16 cellular contexts compared by ENCODE assay signal in genomic region chr17:46202482-46202881, GRCh38. TPM values are rescaled to one million over a fixed set of nuclear protein-coding genes. Genes with fewer than 3 reads are reported as not detected.
DNase-seq lines count a peak whose midpoint lies in the region; ATAC-seq and TF ChIP-seq lines count a peak whose summit lies in the region.
"Had no signal": no experiment of that assay in that cellular context is flagged by ENCODE, and none has a peak within 500 bp of the region (broad histone marks: within the 10 kb centered on the region; RNA-seq: fewer than 3 reads in every experiment).

No MANE protein-coding gene starts in this region.

- H3K79me2 ChIP-seq in SK-N-SH (ENCODE audit: insufficient read depth): peaks cover 97% of the 10 kb centered on the region

- no peaks in the 10 kb centered on the region for H3K27me3 ChIP-seq in SK-N-SH (ENCODE audit: insufficient read depth)
- no peaks in the 10 kb centered on the region for H3K27me3 ChIP-seq in body of pancreas
- no peaks in the 10 kb centered on the region for H3K27me3 ChIP-seq in right lobe of liver
- no peaks in the 10 kb centered on the region for H3K27me3 ChIP-seq in transverse colon
- H3K27me3 ChIP-seq: BLaER1 had no signal

- intact Hi-C loops in body of pancreas (cut with DNase I) (no loop called here), right lobe of liver (cut with DNase I) (no loop called here), transverse colon (cut with DNase I; ENCODE audit: low total_unique reads) (no loop called here)

- H2AFZ ChIP-seq in SK-N-SH (ENCODE audit: low read depth): no peak overlapping the region

- no peak for ATAC-seq in SK-N-SH treated with all-trans-retinoic acid at 6 μM for 48 hours
- peak; percentile 42 for ATAC-seq in body of pancreas
- peak; percentile 40 to 70 (median 47) for ATAC-seq in right lobe of liver
- ATAC-seq in GM18505 (IDR thresholded peaks at IDR 0.05; ENCODE audit: unreplicated experiment): no peak

- no peak overlapping the region for H3K9ac ChIP-seq in SK-N-SH
- H3K9ac ChIP-seq: BLaER1 had no signal

- no peak for DNase-seq in SK-N-SH
- DNase-seq in body of pancreas: no peak
- no peak for DNase-seq in right lobe of liver
- DNase-seq in transverse colon: no peak
- DNase-seq in DMS53 (lab: John Stamatoyannopoulos, UW): no peak
- no peak for DNase-seq in SHP77 (lab: John Stamatoyannopoulos, UW)
- DNase-seq: DMS 273 treated with DMSO at 0.1 percent for 48 hours, NCI-H1105 treated with DMSO at 0.1 percent for 48 hours, NCI-H187, NCI-H446, NCI-H69, SIG-M5 had no signal

- H3K9me2 ChIP-seq in SK-N-SH: no peaks in the 10 kb centered on the region

- H3K4me2 ChIP-seq in SK-N-SH: no peak overlapping the region
- H3K4me2 ChIP-seq: BLaER1 had no signal

- H3K27ac ChIP-seq in SK-N-SH (ENCODE audit: low read depth in 2 of 2, low read length in 1 of 2) (no peak overlapping the region), body of pancreas (peak overlapping the region in 3 of 4 donors; percentile 14 to 66 (median 48)), right lobe of liver (no peak overlapping the region), transverse colon (peak overlapping the region; percentile 64 to 80 (median 72))
- H3K27ac ChIP-seq: 22Rv1, BLaER1 had no signal

- H3F3A ChIP-seq in SK-N-SH (replicated peaks; ENCODE audit: insufficient read depth): peaks cover 15% of the 10 kb centered on the region

- no peak overlapping the region for H3K4me3 ChIP-seq in SK-N-SH (ENCODE audit: low read depth in 2 of 2, low read length in 1 of 2)
- no peak overlapping the region for H3K4me3 ChIP-seq in body of pancreas
- H3K4me3 ChIP-seq in right lobe of liver: no peak overlapping the region
- peak overlapping the region in 1 of 4 donors; percentile 9 for H3K4me3 ChIP-seq in transverse colon
- H3K4me3 ChIP-seq: BLaER1 had no signal

- TF ChIP-seq EP300 in SK-N-SH (IDR thresholded peaks at IDR 0.05; ENCODE audit: borderline replicate concordance in 1 of 2, low read depth in 1 of 2, low read length in 1 of 2) (no peak), transverse colon (IDR thresholded peaks at IDR 0.05; ENCODE audit: low read depth) (no peak)

- H3K9me3 ChIP-seq in SK-N-SH: peaks cover 5% of the 10 kb centered on the region; the same call in 1 of the 2 replicates
- no peaks in the 10 kb centered on the region for H3K9me3 ChIP-seq in body of pancreas
- no peaks in the 10 kb centered on the region for H3K9me3 ChIP-seq in right lobe of liver
- H3K9me3 ChIP-seq in transverse colon: no peaks in the 10 kb centered on the region

- TF ChIP-seq RAD21 in SK-N-SH (IDR thresholded peaks at IDR 0.05; ENCODE audit: low read length): no peak

- CTCF ChIA-PET in SK-N-SH (lab: Yijun Ruan, JAX): interaction anchor here (0.9 to 6.6 kb wide), 3 partner anchors 9 to 153 kb away, joined by 3 to 49 read pairs (median 5); partner anchors contain the start of gene KANSL1

- WGBS in SK-N-SH (ENCODE audit: low lambda C conversion rate): 84% methylated on average over 2 of the region's 2 CpGs
- WGBS in body of pancreas, 2 donors: 17 to 21% methylated on average over 2 of the region's 2 CpGs
- 15% methylated on average over 2 of the region's 2 CpGs for WGBS in right lobe of liver (ENCODE audit: insufficient coverage, low coverage, low lambda C conversion rate, missing lambda C conversion rate)
- 45 to 67% methylated on average over 2 of the region's 2 CpGs for WGBS in transverse colon (ENCODE audit: low coverage in 1 of 2), 2 donors

- H3K4me1 ChIP-seq in SK-N-SH (ENCODE audit: control insufficient read depth in 1 of 2, insufficient read depth in 2 of 2, low read depth in 1 of 2, low read length in 1 of 2): peaks cover 0 to 10% of the 10 kb centered on the region in 2 experiments; a peak in 3 of 4 replicates
- H3K4me1 ChIP-seq in body of pancreas: peaks cover 46% of the 10 kb centered on the region
- peaks cover 0 to 16% (median 5%) of the 10 kb centered on the region in 4 donors for H3K4me1 ChIP-seq in right lobe of liver
- peaks cover 15 to 58% (median 27%) of the 10 kb centered on the region in 4 donors for H3K4me1 ChIP-seq in transverse colon

- TF ChIP-seq CTCF in SK-N-SH (IDR thresholded peaks at IDR 0.05): no peak
- no peak for TF ChIP-seq CTCF in body of pancreas (IDR thresholded peaks at IDR 0.05)
- TF ChIP-seq CTCF in right lobe of liver (IDR thresholded peaks at IDR 0.05): no peak
- no peak for TF ChIP-seq CTCF in transverse colon (IDR thresholded peaks at IDR 0.05)

- in situ Hi-C loops in transverse colon (cut with MboI; ENCODE audit: low pct_ligation_motif_present in 1 of 4, low pct_unique_long_range_greater_than_20kb in 1 of 4, low sequenced_read_pairs in 3 of 4): loop anchor here in 1 of 4 donors (25.0 kb wide), 1 partner anchor 165 kb away; no protein-coding TSS in a partner anchor

- peaks cover 0 to 38% of the 10 kb centered on the region in 2 experiments for H3K36me3 ChIP-seq in SK-N-SH (replicated peaks in 1 of 2; ENCODE audit: control insufficient read depth in 1 of 2, insufficient read depth in 2 of 2, low read length in 1 of 2)
- H3K36me3 ChIP-seq in body of pancreas (replicated peaks in 1 of 2; ENCODE audit: insufficient read depth in 1 of 2, low read depth in 2 of 2): no peaks in the 10 kb centered on the region
- no peaks in the 10 kb centered on the region for H3K36me3 ChIP-seq in right lobe of liver
- H3K36me3 ChIP-seq in transverse colon: peaks cover 0 to 5% (median 0%) of the 10 kb centered on the region in 4 donors

- peaks cover 37% of the 10 kb centered on the region for H4K20me1 ChIP-seq in SK-N-SH (ENCODE audit: insufficient read depth)

- POLR2A ChIA-PET in SK-N-SH (lab: Yijun Ruan, JAX): no interaction called here

- no peak for TF ChIP-seq POLR2A in body of pancreas (IDR thresholded peaks at IDR 0.05)
- no peak for TF ChIP-seq POLR2A in right lobe of liver (IDR thresholded peaks at IDR 0.05)
- TF ChIP-seq POLR2A in transverse colon (IDR thresholded peaks at IDR 0.05): no peak
- no peak for TF ChIP-seq POLR2A in GM18505 (IDR thresholded peaks at IDR 0.05; ENCODE audit: borderline replicate concordance, extremely low read depth, insufficient read depth, insufficient read length)

TF ChIP-seq in SK-N-SH treated with all-trans-retinoic acid at 6 μM for 48 hours, 23 proteins besides CTCF, POLR2A, EP300 and RAD21:
- TF ChIP-seq ZNF70 (CRISPR knock-in tag; IDR thresholded peaks at IDR 0.05): no peak
- peak; percentile 55; the same call in 1 of the 2 replicates for TF ChIP-seq ISL1 (CRISPR knock-in tag; IDR thresholded peaks at IDR 0.05)
- no peak for TF ChIP-seq OSR1 (CRISPR knock-in tag; IDR thresholded peaks at IDR 0.05)
- no peak for TF ChIP-seq SNAI2 (CRISPR knock-in tag; IDR thresholded peaks at IDR 0.05)

TF ChIP-seq in SK-N-SH, 30 proteins besides CTCF, POLR2A, EP300 and RAD21 (continues in another document):
- TF ChIP-seq JUND (IDR thresholded peaks at IDR 0.05): no peak
- TF ChIP-seq FOSL2 (IDR thresholded peaks at IDR 0.05; ENCODE audit: borderline replicate concordance, low read depth): no peak
- TF ChIP-seq GABPA (IDR thresholded peaks at IDR 0.05; ENCODE audit: low read depth): no peak
- TF ChIP-seq REST (IDR thresholded peaks at IDR 0.05; ENCODE audit: low read depth, low read length): no peak
- TF ChIP-seq POLR2AphosphoS5 (IDR thresholded peaks at IDR 0.05; ENCODE audit: low read depth, low read length): no peak
- TF ChIP-seq MAX (IDR thresholded peaks at IDR 0.05; ENCODE audit: low read depth): no peak
- no peak for TF ChIP-seq MXI1 (IDR thresholded peaks at IDR 0.05; ENCODE audit: low read depth, low read length)
- no peak for TF ChIP-seq NRF1 (IDR thresholded peaks at IDR 0.05; ENCODE audit: low read depth, low read length)
- no peak for TF ChIP-seq PBX3 (IDR thresholded peaks at IDR 0.05)

RNA-seq across cellular contexts. Expression of gene KANSL1, which starts 9.3 kb away (rescaled TPM):
- 10.0 and 11.9 TPM in 2 replicates for polyA plus RNA-seq in SK-N-SH (2012; rRNA removed)
- polyA plus RNA-seq in SK-N-SH (2012; cell fraction: cytosol; rRNA removed): 7.2 and 9.3 TPM in 2 replicates
- 48.5 and 48.8 TPM in 2 replicates for polyA plus RNA-seq in SK-N-SH (2012; cell fraction: nucleus; rRNA removed)
- total RNA-seq in body of pancreas: 100 to 1,000 TPM in 1 of 2 donors, 10 to 100 TPM in 1; 68.2 to 190 TPM
- 10 to 100 TPM; 23.1 to 29.5 (median 25.9) TPM for total RNA-seq in right lobe of liver
- total RNA-seq in transverse colon: 100 to 1,000 TPM in 3 of 4 donors, 10 to 100 TPM in 1; 80.3 to 201 (median 146) TPM

Comparison
In these comparisons a context has a peak if more than half of its experiments do, and no peak if none do; other contexts are left out.
1. ATAC-seq: peak in body of pancreas (single experiment) and right lobe of liver (4 of 4); none in SK-N-SH treated with all-trans-retinoic acid at 6 μM for 48 hours (single experiment) and GM18505 (single experiment).
2. H3K27ac ChIP-seq: peak in body of pancreas (3 of 4) and transverse colon (4 of 4); none in SK-N-SH (0 of 2) and right lobe of liver (0 of 3).